In genomic region chr1:24250224-24250623, GRCh38 we compare ENCODE assay signal across 7 cellular contexts.
"Had no signal": no experiment of that assay in that cellular context is flagged by ENCODE, and none has a peak within 500 bp of the region (broad histone marks: within the 10 kb centered on the region; RNA-seq: fewer than 3 reads in every experiment).

No MANE protein-coding gene starts in this region.

- H2AFZ ChIP-seq: GM23338 had no signal

- H3K4me2 ChIP-seq: GM23338 had no signal

- FAIRE-seq: H1, H54, HTR-8/SVneo had no signal

- DNase-seq: H9, HCEC 1CT, KG1 had no signal

- H3K4me3 ChIP-seq: GM23338 had no signal

- ATAC-seq: GM23338 had no signal
